In genomic region chr14:77323571-77323970, GRCh38 we compare ENCODE assay signal across 2 cellular contexts.
TF ChIP-seq lines count a peak whose summit lies in the region.

No MANE protein-coding gene starts in this region.

TF ChIP-seq in liver, 16 proteins besides CTCF, POLR2A, EP300 and RAD21:
- no peak for TF ChIP-seq ATF3 (IDR thresholded peaks at IDR 0.05)
- no peak for TF ChIP-seq SP1 (IDR thresholded peaks at IDR 0.05)
- no peak for TF ChIP-seq EGR1 (IDR thresholded peaks at IDR 0.05; ENCODE audit: low read depth in 2 of 2)
- TF ChIP-seq RXRA (IDR thresholded peaks at IDR 0.05) = peak in 1 of 2 donors; percentile 37
- no peak for TF ChIP-seq ZBTB33 (IDR thresholded peaks at IDR 0.05)
- no peak for TF ChIP-seq GABPA (IDR thresholded peaks at IDR 0.05 in 1 of 2, conservative IDR thresholded peaks at IDR 0.05 in 1 of 2)

TF ChIP-seq in HepG2, 621 proteins besides CTCF, POLR2A, EP300 and RAD21:
- TF ChIP-seq ZNF501 (CRISPR knock-in tag; IDR thresholded peaks at IDR 0.05) (no peak), ELF4 (CRISPR knock-in tag; IDR thresholded peaks at IDR 0.05; ENCODE audit: borderline replicate concordance) (no peak), CC2D1A (CRISPR knock-in tag; IDR thresholded peaks at IDR 0.05) (no peak), KDM5A (IDR thresholded peaks at IDR 0.05; ENCODE audit: borderline replicate concordance, low read length) (no peak), ZNF34 (CRISPR knock-in tag; IDR thresholded peaks at IDR 0.05; ENCODE audit: borderline replicate concordance) (no peak), ZNF230 (CRISPR knock-in tag; IDR thresholded peaks at IDR 0.05) (no peak), CSRNP1 (CRISPR knock-in tag; IDR thresholded peaks at IDR 0.05) (no peak), NCOR1 (IDR thresholded peaks at IDR 0.05; ENCODE audit: borderline replicate concordance, low read length) (no peak), TERF1 (CRISPR knock-in tag; IDR thresholded peaks at IDR 0.05) (no peak), TGIF2 (CRISPR knock-in tag; IDR thresholded peaks at IDR 0.05) (no peak), ZNF556 (CRISPR knock-in tag; IDR thresholded peaks at IDR 0.05; ENCODE audit: borderline replicate concordance) (no peak)
- TF ChIP-seq, protein P1, sequence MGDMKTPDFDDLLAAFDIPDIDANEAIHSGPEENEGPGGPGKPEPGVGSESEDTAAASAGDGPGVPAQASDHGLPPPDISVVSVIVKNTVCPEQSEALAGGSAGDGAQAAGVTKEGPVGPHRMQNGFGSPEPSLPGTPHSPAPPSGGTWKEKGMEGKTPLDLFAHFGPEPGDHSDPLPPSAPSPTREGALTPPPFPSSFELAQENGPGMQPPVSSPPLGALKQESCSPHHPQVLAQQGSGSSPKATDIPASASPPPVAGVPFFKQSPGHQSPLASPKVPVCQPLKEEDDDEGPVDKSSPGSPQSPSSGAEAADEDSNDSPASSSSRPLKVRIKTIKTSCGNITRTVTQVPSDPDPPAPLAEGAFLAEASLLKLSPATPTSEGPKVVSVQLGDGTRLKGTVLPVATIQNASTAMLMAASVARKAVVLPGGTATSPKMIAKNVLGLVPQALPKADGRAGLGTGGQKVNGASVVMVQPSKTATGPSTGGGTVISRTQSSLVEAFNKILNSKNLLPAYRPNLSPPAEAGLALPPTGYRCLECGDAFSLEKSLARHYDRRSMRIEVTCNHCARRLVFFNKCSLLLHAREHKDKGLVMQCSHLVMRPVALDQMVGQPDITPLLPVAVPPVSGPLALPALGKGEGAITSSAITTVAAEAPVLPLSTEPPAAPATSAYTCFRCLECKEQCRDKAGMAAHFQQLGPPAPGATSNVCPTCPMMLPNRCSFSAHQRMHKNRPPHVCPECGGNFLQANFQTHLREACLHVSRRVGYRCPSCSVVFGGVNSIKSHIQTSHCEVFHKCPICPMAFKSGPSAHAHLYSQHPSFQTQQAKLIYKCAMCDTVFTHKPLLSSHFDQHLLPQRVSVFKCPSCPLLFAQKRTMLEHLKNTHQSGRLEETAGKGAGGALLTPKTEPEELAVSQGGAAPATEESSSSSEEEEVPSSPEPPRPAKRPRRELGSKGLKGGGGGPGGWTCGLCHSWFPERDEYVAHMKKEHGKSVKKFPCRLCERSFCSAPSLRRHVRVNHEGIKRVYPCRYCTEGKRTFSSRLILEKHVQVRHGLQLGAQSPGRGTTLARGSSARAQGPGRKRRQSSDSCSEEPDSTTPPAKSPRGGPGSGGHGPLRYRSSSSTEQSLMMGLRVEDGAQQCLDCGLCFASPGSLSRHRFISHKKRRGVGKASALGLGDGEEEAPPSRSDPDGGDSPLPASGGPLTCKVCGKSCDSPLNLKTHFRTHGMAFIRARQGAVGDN (CRISPR knock-in tag; IDR thresholded peaks at IDR 0.05) = no peak
- TF ChIP-seq, protein P2, sequence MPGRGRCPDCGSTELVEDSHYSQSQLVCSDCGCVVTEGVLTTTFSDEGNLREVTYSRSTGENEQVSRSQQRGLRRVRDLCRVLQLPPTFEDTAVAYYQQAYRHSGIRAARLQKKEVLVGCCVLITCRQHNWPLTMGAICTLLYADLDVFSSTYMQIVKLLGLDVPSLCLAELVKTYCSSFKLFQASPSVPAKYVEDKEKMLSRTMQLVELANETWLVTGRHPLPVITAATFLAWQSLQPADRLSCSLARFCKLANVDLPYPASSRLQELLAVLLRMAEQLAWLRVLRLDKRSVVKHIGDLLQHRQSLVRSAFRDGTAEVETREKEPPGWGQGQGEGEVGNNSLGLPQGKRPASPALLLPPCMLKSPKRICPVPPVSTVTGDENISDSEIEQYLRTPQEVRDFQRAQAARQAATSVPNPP (CRISPR knock-in tag; IDR thresholded peaks at IDR 0.05) = no peak
- TF ChIP-seq, protein P3, sequence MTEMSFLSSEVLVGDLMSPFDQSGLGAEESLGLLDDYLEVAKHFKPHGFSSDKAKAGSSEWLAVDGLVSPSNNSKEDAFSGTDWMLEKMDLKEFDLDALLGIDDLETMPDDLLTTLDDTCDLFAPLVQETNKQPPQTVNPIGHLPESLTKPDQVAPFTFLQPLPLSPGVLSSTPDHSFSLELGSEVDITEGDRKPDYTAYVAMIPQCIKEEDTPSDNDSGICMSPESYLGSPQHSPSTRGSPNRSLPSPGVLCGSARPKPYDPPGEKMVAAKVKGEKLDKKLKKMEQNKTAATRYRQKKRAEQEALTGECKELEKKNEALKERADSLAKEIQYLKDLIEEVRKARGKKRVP (CRISPR knock-in tag; IDR thresholded peaks at IDR 0.05) = no peak
